In genomic region chr2:165305391-165306096, GRCh38 we compare ENCODE assay signal across 1 cellular context.
TF ChIP-seq lines count a peak whose summit lies in the region.

No MANE protein-coding gene starts in this region.

TF ChIP-seq in H1, 55 proteins besides CTCF, POLR2A, EP300 and RAD21 (continued from another document):
- TF ChIP-seq CHD7 (IDR thresholded peaks at IDR 0.05; ENCODE audit: insufficient replicate concordance, low read length) (no peak), KDM5A (IDR thresholded peaks at IDR 0.05; ENCODE audit: low read length) (no peak), CREB1 (IDR thresholded peaks at IDR 0.05) (no peak), ATF2 (IDR thresholded peaks at IDR 0.05; ENCODE audit: low read length) (no peak), RNF2 (IDR thresholded peaks at IDR 0.05; ENCODE audit: borderline replicate concordance, low read depth, low read length, missing control alignments, poor library complexity, severe bottlenecking) (no peak)
